ENCODE assay signal across 9 cellular contexts in genomic region chr2:127174176-127174575, GRCh38. TPM values are rescaled to one million over a fixed set of nuclear protein-coding genes. Genes with fewer than 3 reads are reported as not detected.
DNase-seq lines count a peak whose midpoint lies in the region; ATAC-seq and TF ChIP-seq lines count a peak whose summit lies in the region.
"Had no signal": no experiment of that assay in that cellular context is flagged by ENCODE, and none has a peak within 500 bp of the region (broad histone marks: within the 10 kb centered on the region; RNA-seq: fewer than 3 reads in every experiment).

No MANE protein-coding gene starts in this region.

- in situ Hi-C loops in gastrocnemius medialis (cut with MboI; ENCODE audit: low sequenced_read_pairs in 4 of 4), result no loop called here

- H3K27me3 ChIP-seq in gastrocnemius medialis, result no peaks in the 10 kb centered on the region

- ATAC-seq in gastrocnemius medialis, result peak; percentile 36 to 57
- no peak for ATAC-seq in GM19467 (IDR thresholded peaks at IDR 0.05; ENCODE audit: unreplicated experiment)

- intact Hi-C loops in gastrocnemius medialis (cut with DNase I; ENCODE audit: low total_unique reads), result no loop called here

- no peak overlapping the region for H3K4me3 ChIP-seq in fibroblast of the aortic adventitia (ENCODE audit: low read depth, low read length)
- no peak overlapping the region for H3K4me3 ChIP-seq in gastrocnemius medialis

- DNase-seq in GM10248 (ENCODE audit: extremely low spot score), result peak; percentile 42
- peak; percentile 6 for DNase-seq in NCI-H82 treated with DMSO at 0.1 percent for 48 hours (lab: John Stamatoyannopoulos, UW; ENCODE audit: unreplicated experiment)
- DNase-seq in fibroblast of the aortic adventitia (ENCODE audit: low read depth), result peak; percentile 66
- peak in 1 of 2 donors; percentile 69 for DNase-seq in gastrocnemius medialis
- DNase-seq in epidermal melanocyte (ENCODE audit: insufficient read length, low spot score), result no peak
- no peak for DNase-seq in stimulated activated CD8-positive, alpha-beta memory T cell treated with anti-CD3 and anti-CD28 coated beads, Interleukin-4, amount 100 ng/mL, for 48 hours
- DNase-seq: immature natural killer cell, NCI-H446 treated with DMSO at 0.1 percent for 48 hours had no signal

- peak overlapping the region in 1 of 4 donors; percentile 57 for H3K27ac ChIP-seq in gastrocnemius medialis

- H3K36me3 ChIP-seq in gastrocnemius medialis, result no peaks in the 10 kb centered on the region

- POLR2A ChIA-PET in GM10248 (lab: Yijun Ruan, JAX), result no interaction called here

- TF ChIP-seq CTCF in GM10248 (IDR thresholded peaks at IDR 0.05; ENCODE audit: control extremely low read depth, extremely low read depth, low read depth, missing control alignments) (no peak), fibroblast of the aortic adventitia (IDR thresholded peaks at IDR 0.05; ENCODE audit: insufficient read depth, low read length) (peak; percentile 65), gastrocnemius medialis (IDR thresholded peaks at IDR 0.05 in 4 of 5, conservative IDR thresholded peaks at IDR 0.05 in 1 of 5) (peak in 4 of 5 experiments; percentile 15 to 50 (median 34))

- CTCF ChIA-PET in GM10248 (lab: Yijun Ruan, JAX), result interaction anchor here (1.0 to 3.7 kb wide), 5 partner anchors 16 to 305 kb away, joined by 3 to 14 read pairs (median 4); no protein-coding TSS in a partner anchor

- TF ChIP-seq POLR2A in gastrocnemius medialis (IDR thresholded peaks at IDR 0.05), result no peak

- peaks cover 31 to 41% of the 10 kb centered on the region in 2 donors for H3K4me1 ChIP-seq in gastrocnemius medialis

- H3K9me3 ChIP-seq in gastrocnemius medialis, result no peaks in the 10 kb centered on the region

RNA-seq across cellular contexts. Expression of gene CYP27C1, which starts 45.9 kb away (rescaled TPM):
- 0.41 and 0.72 TPM in 2 replicates for total RNA-seq in fibroblast of the aortic adventitia (ENCODE audit: low replicate concordance)
- not detected for total RNA-seq in gastrocnemius medialis

Comparison
In these comparisons a context has a peak if more than half of its experiments do, and no peak if none do; other contexts are left out.
1. DNase-seq: peak in GM10248 (single experiment), NCI-H82 treated with DMSO at 0.1 percent for 48 hours (single experiment) and fibroblast of the aortic adventitia (single experiment); none in epidermal melanocyte (single experiment) and stimulated activated CD8-positive, alpha-beta memory T cell treated with anti-CD3 and anti-CD28 coated beads, Interleukin-4, amount 100 ng/mL, for 48 hours (single experiment).